ENCODE assay signal across 9 cellular contexts in the genomic region with DNA sequence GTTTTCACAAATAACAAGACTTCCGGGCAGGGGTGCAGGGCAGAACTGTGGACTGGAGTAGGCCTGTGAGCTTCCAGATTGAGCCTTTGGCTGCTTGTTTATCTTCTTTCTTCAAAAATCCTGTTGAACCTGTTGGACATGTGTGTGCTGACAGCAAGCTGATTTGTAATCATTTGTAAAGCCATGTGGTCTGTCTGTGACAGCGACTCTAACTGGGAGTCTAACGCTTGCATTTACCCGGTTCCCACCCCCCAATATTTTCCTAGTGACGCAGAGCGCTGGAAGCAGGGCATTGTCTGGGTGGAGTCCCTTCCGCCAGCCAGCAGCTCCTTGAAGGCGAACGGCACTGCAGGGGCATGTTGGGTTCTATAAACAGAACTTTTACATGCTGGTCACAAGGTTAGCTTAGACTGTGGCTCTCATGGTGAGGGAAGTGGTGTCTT.
DNase-seq lines count a peak whose midpoint lies in the region; ATAC-seq and TF ChIP-seq lines count a peak whose summit lies in the region.
"Had no signal": no experiment of that assay in that cellular context is flagged by ENCODE, and none has a peak within 500 bp of the region (broad histone marks: within the 10 kb centered on the region; RNA-seq: fewer than 3 reads in every experiment).

No MANE protein-coding gene starts in this region.

- H3K4me3 Mint-ChIP-seq in activated T-cell treated with anti-CD3 and anti-CD28 coated beads, Interleukin-2, amount 50 U/mL, for 4 hours: no peak overlapping the region
- no peak overlapping the region for H3K4me3 Mint-ChIP-seq in T-helper 17 cell

- no peaks in the 10 kb centered on the region for H3K27me3 ChIP-seq in thymus (ENCODE audit: control insufficient read depth, insufficient read depth)

- H3K4me1 Mint-ChIP-seq in activated T-cell treated with anti-CD3 and anti-CD28 coated beads, Interleukin-2, amount 50 U/mL, for 4 hours (ENCODE audit: low read depth): no peaks in the 10 kb centered on the region
- H3K4me1 Mint-ChIP-seq in T-helper 17 cell: peaks cover 3% of the 10 kb centered on the region

- H3K27ac ChIP-seq in thymus (ENCODE audit: low read depth): peak overlapping the region; percentile 26

- TF ChIP-seq CTCF in cardiac fibroblast (IDR thresholded peaks at IDR 0.05; ENCODE audit: low read depth, low read length): no peak

- peaks cover 2% of the 10 kb centered on the region for H3K27me3 Mint-ChIP-seq in activated T-cell treated with anti-CD3 and anti-CD28 coated beads, Interleukin-2, amount 50 U/mL, for 4 hours (ENCODE audit: low read depth)
- H3K27me3 Mint-ChIP-seq in T-helper 17 cell: peaks cover 40% of the 10 kb centered on the region

- H3K4me1 ChIP-seq in thymus (ENCODE audit: control insufficient read depth, insufficient read depth, low read length): no peaks in the 10 kb centered on the region

- DNase-seq in NCI-H1105 treated with DMSO at 0.1 percent for 48 hours (lab: John Stamatoyannopoulos, UW) (peak; percentile 30), cardiac fibroblast (ENCODE audit: low read depth in 2 of 2) (peak; percentile 52 to 90), left lobe of liver (ENCODE audit: low spot score) (no peak), NAMALWA (ENCODE audit: low spot score) (no peak), T-helper 17 cell (no peak)
- no peak for DNase-seq in activated T-cell treated with anti-CD3 and anti-CD28 coated beads, Interleukin-2, amount 50 U/mL, for 4 hours
- no peak for DNase-seq in central memory CD4-positive, alpha-beta T cell
- DNase-seq: NCI-H446 had no signal

- H3K36me3 Mint-ChIP-seq in activated T-cell treated with anti-CD3 and anti-CD28 coated beads, Interleukin-2, amount 50 U/mL, for 4 hours (ENCODE audit: insufficient read depth): no peaks in the 10 kb centered on the region
- H3K36me3 Mint-ChIP-seq in T-helper 17 cell (ENCODE audit: low read depth): peaks cover 2% of the 10 kb centered on the region

- 94% methylated on average over 9 of the region's 9 CpGs for WGBS in thymus

- no peaks in the 10 kb centered on the region for H3K9me3 Mint-ChIP-seq in activated T-cell treated with anti-CD3 and anti-CD28 coated beads, Interleukin-2, amount 50 U/mL, for 4 hours

- H3K9me3 ChIP-seq in thymus (ENCODE audit: control insufficient read depth): no peaks in the 10 kb centered on the region
- H3K9me3 ChIP-seq in T-helper 17 cell (ENCODE audit: control insufficient read depth, low read length, poor library complexity, severe bottlenecking): no peaks in the 10 kb centered on the region

- H3K36me3 ChIP-seq in thymus (ENCODE audit: control insufficient read depth, insufficient read depth): no peaks in the 10 kb centered on the region

- H3K27ac Mint-ChIP-seq in T-helper 17 cell: no peak overlapping the region

- ATAC-seq in left lobe of liver (peak; percentile 31), T-helper 17 cell (no peak)
- no peak for ATAC-seq in activated T-cell treated with anti-CD3 and anti-CD28 coated beads, Interleukin-2, amount 50 U/mL, for 4 hours

- H3K4me3 ChIP-seq in cardiac fibroblast (replicated peaks in 1 of 2; ENCODE audit: low read depth in 2 of 2, low read length in 2 of 2) (no peak overlapping the region), thymus (ENCODE audit: low read length) (no peak overlapping the region)

Comparison
In these comparisons a context has a peak if more than half of its experiments do, and no peak if none do; other contexts are left out.
1. DNase-seq: peak in NCI-H1105 treated with DMSO at 0.1 percent for 48 hours (single experiment) and cardiac fibroblast (2 of 2); none in left lobe of liver (single experiment), activated T-cell treated with anti-CD3 and anti-CD28 coated beads, Interleukin-2, amount 50 U/mL, for 4 hours (single experiment), NAMALWA (single experiment), T-helper 17 cell (0 of 3) and central memory CD4-positive, alpha-beta T cell (single experiment).